In the genomic region with DNA sequence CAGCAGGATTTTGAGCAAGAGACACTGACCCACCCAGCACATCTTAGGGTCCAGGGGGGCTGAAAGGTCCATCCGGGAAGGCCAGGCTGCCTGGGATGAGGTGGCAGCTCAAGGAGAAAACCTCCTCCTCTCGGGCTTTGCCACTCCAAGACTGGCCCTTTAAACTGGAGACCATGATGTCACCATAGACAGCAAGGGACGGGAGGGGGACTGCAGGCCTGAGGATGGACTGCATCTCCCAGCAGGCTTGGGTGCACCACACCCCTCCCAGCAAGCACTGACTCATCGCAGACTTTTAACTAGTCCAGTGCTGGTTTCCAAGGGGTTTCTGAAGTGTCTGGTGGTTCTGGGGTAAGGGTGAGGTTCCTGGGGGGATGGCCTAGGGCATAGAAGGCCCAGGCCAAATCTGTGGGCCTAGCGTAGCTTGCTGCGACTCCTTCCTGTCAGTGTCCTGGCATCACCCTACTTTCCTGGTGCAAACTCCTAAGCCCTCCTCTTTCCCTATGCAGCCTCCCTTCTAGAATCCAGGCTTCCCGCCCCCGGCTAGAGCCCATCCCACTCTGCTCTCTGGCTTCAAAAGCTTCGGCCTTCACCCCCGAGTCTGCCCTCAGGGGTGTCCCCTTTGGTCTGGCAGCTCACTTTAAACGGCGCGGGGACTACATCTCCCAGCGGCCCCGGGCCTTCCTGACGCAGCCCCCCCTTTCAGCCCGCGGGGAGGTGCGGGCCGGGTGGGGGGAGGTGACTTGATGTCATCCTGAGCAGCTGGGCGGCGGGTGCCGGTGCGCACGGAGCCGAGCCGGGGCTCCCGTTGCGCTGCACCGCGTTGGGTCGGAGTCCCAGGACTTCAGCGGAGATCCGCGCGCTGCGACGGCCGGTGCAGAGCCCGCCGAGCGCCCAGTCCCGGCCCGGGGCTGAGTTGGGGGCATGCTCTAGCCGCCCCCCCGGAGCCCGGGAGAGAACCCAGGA, we compare ENCODE assay signal across 1 cellular context.
TF ChIP-seq lines count a peak whose summit lies in the region.

A gene (plus strand): TSS at position 746 of the 966 bp plus-strand sequence. CDS start 1,046 bp downstream, outside the sequence.

TF ChIP-seq in HepG2, 621 proteins besides CTCF, POLR2A, EP300 and RAD21 (continued from another document and continues in another):
- TF ChIP-seq ARNTL (CRISPR knock-in tag; IDR thresholded peaks at IDR 0.05) (peak; percentile 58), KLF16 (CRISPR knock-in tag; IDR thresholded peaks at IDR 0.05) (no peak; a peak in 1 of 4 replicates), ZNF431 (CRISPR knock-in tag; IDR thresholded peaks at IDR 0.05; ENCODE audit: borderline replicate concordance, low read depth) (no peak), ZNF768 (CRISPR knock-in tag; IDR thresholded peaks at IDR 0.05) (no peak; the same call in 1 of the 2 replicates), IKZF1 (IDR thresholded peaks at IDR 0.05) (no peak), XBP1 (CRISPR knock-in tag; IDR thresholded peaks at IDR 0.05) (no peak), PHF21A (CRISPR knock-in tag; IDR thresholded peaks at IDR 0.05) (peak; percentile 68), ZFP36 (IDR thresholded peaks at IDR 0.05; ENCODE audit: borderline replicate concordance, low read depth, low read length, partially characterized antibody) (no peak), SRSF1 (optimal IDR thresholded peaks at IDR 0.05; ENCODE audit: low read depth, low read length) (peak; percentile 88), ZNF224 (CRISPR knock-in tag; IDR thresholded peaks at IDR 0.05) (no peak), ZNF251 (CRISPR knock-in tag; IDR thresholded peaks at IDR 0.05) (no peak), AKAP8 (CRISPR knock-in tag; IDR thresholded peaks at IDR 0.05) (no peak; the same call in 1 of the 2 replicates), HHEX (CRISPR knock-in tag; IDR thresholded peaks at IDR 0.05) (no peak), LCORL (IDR thresholded peaks at IDR 0.05) (no peak), LCORL (CRISPR knock-in tag; IDR thresholded peaks at IDR 0.05) (peak; percentile 90), MAFF (IDR thresholded peaks at IDR 0.05; ENCODE audit: low read depth, low read length) (no peak), ZNF563 (CRISPR knock-in tag; IDR thresholded peaks at IDR 0.05) (peak; percentile 63), RBM22 (optimal IDR thresholded peaks at IDR 0.05; ENCODE audit: low read length) (no peak), ZNF263 (CRISPR knock-in tag; IDR thresholded peaks at IDR 0.05) (no peak), TP53 (CRISPR knock-in tag; conservative IDR thresholded peaks at IDR 0.05) (no peak), SP140L (CRISPR knock-in tag; IDR thresholded peaks at IDR 0.05; ENCODE audit: borderline replicate concordance) (no peak), SMYD3 (CRISPR knock-in tag; IDR thresholded peaks at IDR 0.05) (no peak), FLYWCH1 (CRISPR knock-in tag; IDR thresholded peaks at IDR 0.05) (no peak), CREB1 (IDR thresholded peaks at IDR 0.05) (peak; percentile 71), CREB1 (CRISPR knock-in tag; IDR thresholded peaks at IDR 0.05) (peak; percentile 93), SAP130 (CRISPR knock-in tag; IDR thresholded peaks at IDR 0.05; ENCODE audit: low read depth) (peak; percentile 94), ZNF570 (CRISPR knock-in tag; IDR thresholded peaks at IDR 0.05; ENCODE audit: borderline replicate concordance) (no peak), SMARCE1 (IDR thresholded peaks at IDR 0.05; ENCODE audit: borderline replicate concordance) (no peak), ZNF766 (CRISPR knock-in tag; IDR thresholded peaks at IDR 0.05; ENCODE audit: borderline replicate concordance) (no peak), RBM39 (IDR thresholded peaks at IDR 0.05; ENCODE audit: low read depth, low read length, poor library complexity, severe bottlenecking) (no peak), MEIS1 (CRISPR knock-in tag; IDR thresholded peaks at IDR 0.05; ENCODE audit: borderline replicate concordance) (no peak), ZNF143 (CRISPR knock-in tag; IDR thresholded peaks at IDR 0.05) (peak; percentile 89), ZZZ3 (CRISPR knock-in tag; IDR thresholded peaks at IDR 0.05; ENCODE audit: borderline replicate concordance) (no peak; the same call in 1 of the 2 replicates), NFIC (IDR thresholded peaks at IDR 0.05; ENCODE audit: low read length) (no peak), KAT8 (CRISPR knock-in tag; IDR thresholded peaks at IDR 0.05) (peak; percentile 51; the same call in 1 of the 2 replicates), JARID2 (CRISPR knock-in tag; IDR thresholded peaks at IDR 0.05; ENCODE audit: insufficient replicate concordance) (no peak), ZNF468 (CRISPR knock-in tag; IDR thresholded peaks at IDR 0.05) (no peak), FOXM1 (CRISPR knock-in tag; IDR thresholded peaks at IDR 0.05) (no peak), ESRRA (CRISPR knock-in tag; IDR thresholded peaks at IDR 0.05; ENCODE audit: low read depth) (no peak), CREM (IDR thresholded peaks at IDR 0.05) (peak; percentile 96), CREM (CRISPR knock-in tag; IDR thresholded peaks at IDR 0.05) (no peak), ZNF326 (CRISPR knock-in tag; IDR thresholded peaks at IDR 0.05; ENCODE audit: borderline replicate concordance) (no peak), MED13 (CRISPR knock-in tag; IDR thresholded peaks at IDR 0.05) (no peak)
- TF ChIP-seq, protein P1, sequence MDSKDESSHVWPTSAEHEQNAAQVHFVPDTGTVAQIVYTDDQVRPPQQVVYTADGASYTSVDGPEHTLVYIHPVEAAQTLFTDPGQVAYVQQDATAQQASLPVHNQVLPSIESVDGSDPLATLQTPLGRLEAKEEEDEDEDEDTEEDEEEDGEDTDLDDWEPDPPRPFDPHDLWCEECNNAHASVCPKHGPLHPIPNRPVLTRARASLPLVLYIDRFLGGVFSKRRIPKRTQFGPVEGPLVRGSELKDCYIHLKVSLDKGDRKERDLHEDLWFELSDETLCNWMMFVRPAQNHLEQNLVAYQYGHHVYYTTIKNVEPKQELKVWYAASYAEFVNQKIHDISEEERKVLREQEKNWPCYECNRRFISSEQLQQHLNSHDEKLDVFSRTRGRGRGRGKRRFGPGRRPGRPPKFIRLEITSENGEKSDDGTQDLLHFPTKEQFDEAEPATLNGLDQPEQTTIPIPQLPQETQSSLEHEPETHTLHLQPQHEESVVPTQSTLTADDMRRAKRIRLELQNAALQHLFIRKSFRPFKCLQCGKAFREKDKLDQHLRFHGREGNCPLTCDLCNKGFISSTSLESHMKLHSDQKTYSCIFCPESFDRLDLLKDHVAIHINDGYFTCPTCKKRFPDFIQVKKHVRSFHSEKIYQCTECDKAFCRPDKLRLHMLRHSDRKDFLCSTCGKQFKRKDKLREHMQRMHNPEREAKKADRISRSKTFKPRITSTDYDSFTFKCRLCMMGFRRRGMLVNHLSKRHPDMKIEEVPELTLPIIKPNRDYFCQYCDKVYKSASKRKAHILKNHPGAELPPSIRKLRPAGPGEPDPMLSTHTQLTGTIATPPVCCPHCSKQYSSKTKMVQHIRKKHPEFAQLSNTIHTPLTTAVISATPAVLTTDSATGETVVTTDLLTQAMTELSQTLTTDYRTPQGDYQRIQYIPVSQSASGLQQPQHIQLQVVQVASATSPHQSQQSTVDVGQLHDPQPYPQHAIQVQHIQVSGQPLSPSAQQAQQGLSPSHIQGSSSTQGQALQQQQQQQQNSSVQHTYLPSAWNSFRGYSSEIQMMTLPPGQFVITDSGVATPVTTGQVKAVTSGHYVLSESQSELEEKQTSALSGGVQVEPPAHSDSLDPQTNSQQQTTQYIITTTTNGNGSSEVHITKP (CRISPR knock-in tag; IDR thresholded peaks at IDR 0.05; ENCODE audit: low read depth): peak; percentile 75
- TF ChIP-seq, protein P2, sequence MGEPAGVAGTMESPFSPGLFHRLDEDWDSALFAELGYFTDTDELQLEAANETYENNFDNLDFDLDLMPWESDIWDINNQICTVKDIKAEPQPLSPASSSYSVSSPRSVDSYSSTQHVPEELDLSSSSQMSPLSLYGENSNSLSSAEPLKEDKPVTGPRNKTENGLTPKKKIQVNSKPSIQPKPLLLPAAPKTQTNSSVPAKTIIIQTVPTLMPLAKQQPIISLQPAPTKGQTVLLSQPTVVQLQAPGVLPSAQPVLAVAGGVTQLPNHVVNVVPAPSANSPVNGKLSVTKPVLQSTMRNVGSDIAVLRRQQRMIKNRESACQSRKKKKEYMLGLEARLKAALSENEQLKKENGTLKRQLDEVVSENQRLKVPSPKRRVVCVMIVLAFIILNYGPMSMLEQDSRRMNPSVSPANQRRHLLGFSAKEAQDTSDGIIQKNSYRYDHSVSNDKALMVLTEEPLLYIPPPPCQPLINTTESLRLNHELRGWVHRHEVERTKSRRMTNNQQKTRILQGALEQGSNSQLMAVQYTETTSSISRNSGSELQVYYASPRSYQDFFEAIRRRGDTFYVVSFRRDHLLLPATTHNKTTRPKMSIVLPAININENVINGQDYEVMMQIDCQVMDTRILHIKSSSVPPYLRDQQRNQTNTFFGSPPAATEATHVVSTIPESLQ (CRISPR knock-in tag; conservative IDR thresholded peaks at IDR 0.05): 0 out of 2 replicates have a peak, but pooled peaks have one; percentile 35
- TF ChIP-seq, protein P3, sequence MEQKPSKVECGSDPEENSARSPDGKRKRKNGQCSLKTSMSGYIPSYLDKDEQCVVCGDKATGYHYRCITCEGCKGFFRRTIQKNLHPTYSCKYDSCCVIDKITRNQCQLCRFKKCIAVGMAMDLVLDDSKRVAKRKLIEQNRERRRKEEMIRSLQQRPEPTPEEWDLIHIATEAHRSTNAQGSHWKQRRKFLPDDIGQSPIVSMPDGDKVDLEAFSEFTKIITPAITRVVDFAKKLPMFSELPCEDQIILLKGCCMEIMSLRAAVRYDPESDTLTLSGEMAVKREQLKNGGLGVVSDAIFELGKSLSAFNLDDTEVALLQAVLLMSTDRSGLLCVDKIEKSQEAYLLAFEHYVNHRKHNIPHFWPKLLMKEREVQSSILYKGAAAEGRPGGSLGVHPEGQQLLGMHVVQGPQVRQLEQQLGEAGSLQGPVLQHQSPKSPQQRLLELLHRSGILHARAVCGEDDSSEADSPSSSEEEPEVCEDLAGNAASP (CRISPR knock-in tag; IDR thresholded peaks at IDR 0.05; ENCODE audit: borderline replicate concordance): no peak
- TF ChIP-seq, protein P4, sequence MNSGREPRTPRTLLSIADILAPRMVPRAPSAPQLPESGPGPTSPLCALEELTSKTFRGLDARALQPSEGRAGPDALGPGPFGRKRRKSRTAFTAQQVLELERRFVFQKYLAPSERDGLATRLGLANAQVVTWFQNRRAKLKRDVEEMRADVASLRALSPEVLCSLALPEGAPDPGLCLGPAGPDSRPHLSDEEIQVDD (CRISPR knock-in tag; IDR thresholded peaks at IDR 0.05; ENCODE audit: borderline replicate concordance): no peak
- TF ChIP-seq, protein P5, sequence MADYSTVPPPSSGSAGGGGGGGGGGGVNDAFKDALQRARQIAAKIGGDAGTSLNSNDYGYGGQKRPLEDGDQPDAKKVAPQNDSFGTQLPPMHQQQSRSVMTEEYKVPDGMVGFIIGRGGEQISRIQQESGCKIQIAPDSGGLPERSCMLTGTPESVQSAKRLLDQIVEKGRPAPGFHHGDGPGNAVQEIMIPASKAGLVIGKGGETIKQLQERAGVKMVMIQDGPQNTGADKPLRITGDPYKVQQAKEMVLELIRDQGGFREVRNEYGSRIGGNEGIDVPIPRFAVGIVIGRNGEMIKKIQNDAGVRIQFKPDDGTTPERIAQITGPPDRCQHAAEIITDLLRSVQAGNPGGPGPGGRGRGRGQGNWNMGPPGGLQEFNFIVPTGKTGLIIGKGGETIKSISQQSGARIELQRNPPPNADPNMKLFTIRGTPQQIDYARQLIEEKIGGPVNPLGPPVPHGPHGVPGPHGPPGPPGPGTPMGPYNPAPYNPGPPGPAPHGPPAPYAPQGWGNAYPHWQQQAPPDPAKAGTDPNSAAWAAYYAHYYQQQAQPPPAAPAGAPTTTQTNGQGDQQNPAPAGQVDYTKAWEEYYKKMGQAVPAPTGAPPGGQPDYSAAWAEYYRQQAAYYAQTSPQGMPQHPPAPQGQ (CRISPR knock-in tag; IDR thresholded peaks at IDR 0.05; ENCODE audit: borderline replicate concordance): no peak
- TF ChIP-seq, protein P6, sequence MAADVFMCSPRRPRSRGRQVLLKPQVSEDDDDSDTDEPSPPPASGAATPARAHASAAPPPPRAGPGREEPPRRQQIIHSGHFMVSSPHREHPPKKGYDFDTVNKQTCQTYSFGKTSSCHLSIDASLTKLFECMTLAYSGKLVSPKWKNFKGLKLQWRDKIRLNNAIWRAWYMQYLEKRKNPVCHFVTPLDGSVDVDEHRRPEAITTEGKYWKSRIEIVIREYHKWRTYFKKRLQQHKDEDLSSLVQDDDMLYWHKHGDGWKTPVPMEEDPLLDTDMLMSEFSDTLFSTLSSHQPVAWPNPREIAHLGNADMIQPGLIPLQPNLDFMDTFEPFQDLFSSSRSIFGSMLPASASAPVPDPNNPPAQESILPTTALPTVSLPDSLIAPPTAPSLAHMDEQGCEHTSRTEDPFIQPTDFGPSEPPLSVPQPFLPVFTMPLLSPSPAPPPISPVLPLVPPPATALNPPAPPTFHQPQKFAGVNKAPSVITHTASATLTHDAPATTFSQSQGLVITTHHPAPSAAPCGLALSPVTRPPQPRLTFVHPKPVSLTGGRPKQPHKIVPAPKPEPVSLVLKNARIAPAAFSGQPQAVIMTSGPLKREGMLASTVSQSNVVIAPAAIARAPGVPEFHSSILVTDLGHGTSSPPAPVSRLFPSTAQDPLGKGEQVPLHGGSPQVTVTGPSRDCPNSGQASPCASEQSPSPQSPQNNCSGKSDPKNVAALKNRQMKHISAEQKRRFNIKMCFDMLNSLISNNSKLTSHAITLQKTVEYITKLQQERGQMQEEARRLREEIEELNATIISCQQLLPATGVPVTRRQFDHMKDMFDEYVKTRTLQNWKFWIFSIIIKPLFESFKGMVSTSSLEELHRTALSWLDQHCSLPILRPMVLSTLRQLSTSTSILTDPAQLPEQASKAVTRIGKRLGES (CRISPR knock-in tag; IDR thresholded peaks at IDR 0.05; ENCODE audit: borderline replicate concordance): no peak
- TF ChIP-seq, protein P7, sequence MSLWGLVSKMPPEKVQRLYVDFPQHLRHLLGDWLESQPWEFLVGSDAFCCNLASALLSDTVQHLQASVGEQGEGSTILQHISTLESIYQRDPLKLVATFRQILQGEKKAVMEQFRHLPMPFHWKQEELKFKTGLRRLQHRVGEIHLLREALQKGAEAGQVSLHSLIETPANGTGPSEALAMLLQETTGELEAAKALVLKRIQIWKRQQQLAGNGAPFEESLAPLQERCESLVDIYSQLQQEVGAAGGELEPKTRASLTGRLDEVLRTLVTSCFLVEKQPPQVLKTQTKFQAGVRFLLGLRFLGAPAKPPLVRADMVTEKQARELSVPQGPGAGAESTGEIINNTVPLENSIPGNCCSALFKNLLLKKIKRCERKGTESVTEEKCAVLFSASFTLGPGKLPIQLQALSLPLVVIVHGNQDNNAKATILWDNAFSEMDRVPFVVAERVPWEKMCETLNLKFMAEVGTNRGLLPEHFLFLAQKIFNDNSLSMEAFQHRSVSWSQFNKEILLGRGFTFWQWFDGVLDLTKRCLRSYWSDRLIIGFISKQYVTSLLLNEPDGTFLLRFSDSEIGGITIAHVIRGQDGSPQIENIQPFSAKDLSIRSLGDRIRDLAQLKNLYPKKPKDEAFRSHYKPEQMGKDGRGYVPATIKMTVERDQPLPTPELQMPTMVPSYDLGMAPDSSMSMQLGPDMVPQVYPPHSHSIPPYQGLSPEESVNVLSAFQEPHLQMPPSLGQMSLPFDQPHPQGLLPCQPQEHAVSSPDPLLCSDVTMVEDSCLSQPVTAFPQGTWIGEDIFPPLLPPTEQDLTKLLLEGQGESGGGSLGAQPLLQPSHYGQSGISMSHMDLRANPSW (CRISPR knock-in tag; IDR thresholded peaks at IDR 0.05; ENCODE audit: borderline replicate concordance): peak; percentile 68; the same call in 1 of the 2 replicates
